8 cellular contexts compared by ENCODE assay signal in genomic region chr4:37890501-37891220, GRCh38. TPM values are rescaled to one million over a fixed set of nuclear protein-coding genes. Genes with fewer than 3 reads are reported as not detected.
DNase-seq lines count a peak whose midpoint lies in the region; ATAC-seq and TF ChIP-seq lines count a peak whose summit lies in the region.

TSS of gene TBC1D1 (plus strand) at chr4:37891084. CDS start at chr4:37902096, 11,012 bp downstream.

- in situ Hi-C loops in G401 (cut with HindIII; ENCODE audit: low sequenced_read_pairs): no loop called here

- H3K4me3 ChIP-seq in LNCaP clone FGC (ENCODE audit: low read depth, low read length): peak within 1 kb of the TSS; percentile 66
- H3K4me3 ChIP-seq in cardiac fibroblast (replicated peaks in 1 of 2; ENCODE audit: low read depth in 2 of 2, low read length in 2 of 2): peak within 1 kb of the TSS; percentile 72 to 75

- TF ChIP-seq CTCF in LNCaP clone FGC (IDR thresholded peaks at IDR 0.05; ENCODE audit: control insufficient read depth, extremely low read depth, insufficient read depth) (no peak), VCaP (conservative IDR thresholded peaks at IDR 0.05) (peak; percentile 68), cardiac fibroblast (IDR thresholded peaks at IDR 0.05; ENCODE audit: low read depth, low read length) (no peak)

- H3K27ac ChIP-seq in VCaP: peak within 1 kb of the TSS; percentile 82

- ATAC-seq in GM21786 (IDR thresholded peaks at IDR 0.05; ENCODE audit: unreplicated experiment) (peak; percentile 23), left lobe of liver (peak; percentile 87)

- DNase-seq in G401 (ENCODE audit: low spot score) (peak; percentile 75), LNCaP clone FGC (ENCODE audit: low read depth) (no peak), cardiac fibroblast (ENCODE audit: low read depth in 2 of 2) (no peak), left lobe of liver (ENCODE audit: low spot score) (peak; percentile 79), HPDE6-E6E7 (ENCODE audit: extremely low spot score) (no peak)
- peak; percentile 44 to 56 for DNase-seq in stimulated activated CD4-positive, alpha-beta T cell treated with anti-CD3 and anti-CD28 coated beads, Interleukin-2, amount 100 ng/mL, for 24 hours

RNA-seq across cellular contexts. Expression of gene TBC1D1, which starts in this region (rescaled TPM):
- total RNA-seq in G401 (2014; rRNA removed; shearing (Covaris generic)): 53.3 and 85.5 TPM in 2 replicates
- 28.0 TPM for total RNA-seq in left lobe of liver

Comparison
In these comparisons a context has a peak if more than half of its experiments do, and no peak if none do; other contexts are left out.
1. DNase-seq: peak in G401 (single experiment), left lobe of liver (single experiment) and stimulated activated CD4-positive, alpha-beta T cell treated with anti-CD3 and anti-CD28 coated beads, Interleukin-2, amount 100 ng/mL, for 24 hours (2 of 2); none in LNCaP clone FGC (single experiment), cardiac fibroblast (0 of 2) and HPDE6-E6E7 (single experiment).